Comparison of ENCODE assay signal across 10 cellular contexts in the genomic region with DNA sequence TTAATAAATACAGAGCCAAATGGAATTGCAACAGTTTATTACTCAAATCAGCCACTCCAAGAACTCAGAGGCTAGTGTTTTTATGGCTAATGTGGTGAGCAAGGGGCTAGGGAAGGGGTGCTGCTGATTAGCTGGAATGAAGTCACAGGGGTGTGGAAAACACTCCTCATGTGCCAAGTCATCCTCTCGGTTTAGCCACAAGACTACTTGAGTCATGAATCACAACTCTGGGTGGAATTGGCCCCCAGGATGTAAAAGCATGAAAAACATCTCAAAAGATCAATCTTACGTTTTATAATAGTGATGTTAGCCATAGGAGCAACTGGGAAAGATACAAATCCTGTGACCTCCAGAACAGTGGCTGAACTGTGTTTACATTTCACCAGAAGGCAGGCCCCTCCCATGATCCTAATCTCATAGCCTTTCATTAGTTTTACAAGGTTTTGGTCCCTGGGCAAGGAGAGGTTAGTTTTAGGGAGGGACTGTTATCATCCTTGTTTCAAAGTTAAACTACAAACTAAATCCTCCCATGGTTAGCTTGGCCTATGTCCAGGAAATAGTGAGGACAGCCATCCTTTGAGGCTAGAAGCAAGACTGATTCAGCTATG.
DNase-seq lines count a peak whose midpoint lies in the region; ATAC-seq and TF ChIP-seq lines count a peak whose summit lies in the region.
"Had no signal": no experiment of that assay in that cellular context is flagged by ENCODE, and none has a peak within 500 bp of the region (broad histone marks: within the 10 kb centered on the region; RNA-seq: fewer than 3 reads in every experiment).

No MANE protein-coding gene starts in this region.

- H3K27ac ChIP-seq in HEK293 (ENCODE audit: extremely low read depth, low read depth, low read length): no peak overlapping the region

- ATAC-seq in HG03139 (IDR thresholded peaks at IDR 0.05; ENCODE audit: unreplicated experiment): no peak

- no peaks in the 10 kb centered on the region for H3K36me3 ChIP-seq in HEK293 (ENCODE audit: control insufficient read depth in 2 of 2, insufficient read depth in 1 of 2, low read length in 2 of 2)

- CTCF ChIA-PET in HEK293 (lab: Yijun Ruan, JAX): no interaction called here

- in situ Hi-C loops in SK-MEL-5 (cut with HindIII; ENCODE audit: low pct_unique_long_range_greater_than_20kb, low sequenced_read_pairs): no loop called here

- TF ChIP-seq CTCF in HEK293 (tag by site-specific recombination; IDR thresholded peaks at IDR 0.05) (no peak), fibroblast of the aortic adventitia (IDR thresholded peaks at IDR 0.05; ENCODE audit: insufficient read depth, low read length) (no peak)

- POLR2A ChIA-PET in HEK293 (lab: Yijun Ruan, JAX): no interaction called here

- H3K9me3 ChIP-seq in HEK293 (ENCODE audit: control insufficient read depth, insufficient read depth, low read depth, low read length): no peaks in the 10 kb centered on the region

- H3K4me3 ChIP-seq in HEK293 (ENCODE audit: low read depth, low read length): no peak overlapping the region
- H3K4me3 ChIP-seq in fibroblast of the aortic adventitia (ENCODE audit: low read depth, low read length): no peak overlapping the region

- H3K4me1 ChIP-seq in HEK293 (ENCODE audit: control insufficient read depth, insufficient read depth, low read length): no peaks in the 10 kb centered on the region

- DNase-seq in SK-MEL-5 (ENCODE audit: low read depth, low spot score): peak; percentile 83
- peak; percentile 92 for DNase-seq in fibroblast of the aortic adventitia (ENCODE audit: low read depth)
- peak; percentile 54 for DNase-seq in smooth muscle cell of the brain vasculature (ENCODE audit: low read depth, low spot score)
- no peak for DNase-seq in activated naive CD4-positive, alpha-beta T cell treated with Interleukin-2 at 50 U/mL for 16 hours
- no peak for DNase-seq in superior temporal gyrus (ENCODE audit: extremely low spot score)
- DNase-seq: hypothalamus; NCI-H69; stimulated activated naive CD4-positive, alpha-beta T cell treated with Interleukin-2 at 50 U/mL for 16 hours had no signal

TF ChIP-seq in HEK293, 187 proteins besides CTCF, POLR2A, EP300 and RAD21:
- TF ChIP-seq ZNF654 (tag by site-specific recombination; IDR thresholded peaks at IDR 0.05; ENCODE audit: low read depth): no peak
- TF ChIP-seq TCF7L2 (IDR thresholded peaks at IDR 0.05; ENCODE audit: borderline replicate concordance, low read depth, low read length): peak; percentile 52; the same call in 1 of the 2 replicates
- peak; percentile 98; the same call in 1 of the 2 replicates for TF ChIP-seq TRIM28 (IDR thresholded peaks at IDR 0.05; ENCODE audit: borderline replicate concordance, low read length)
- TF ChIP-seq WT1 (tag by site-specific recombination; IDR thresholded peaks at IDR 0.05): 0 out of 2 replicates have a peak, but pooled peaks have one; percentile 32
- TF ChIP-seq, protein P1, sequence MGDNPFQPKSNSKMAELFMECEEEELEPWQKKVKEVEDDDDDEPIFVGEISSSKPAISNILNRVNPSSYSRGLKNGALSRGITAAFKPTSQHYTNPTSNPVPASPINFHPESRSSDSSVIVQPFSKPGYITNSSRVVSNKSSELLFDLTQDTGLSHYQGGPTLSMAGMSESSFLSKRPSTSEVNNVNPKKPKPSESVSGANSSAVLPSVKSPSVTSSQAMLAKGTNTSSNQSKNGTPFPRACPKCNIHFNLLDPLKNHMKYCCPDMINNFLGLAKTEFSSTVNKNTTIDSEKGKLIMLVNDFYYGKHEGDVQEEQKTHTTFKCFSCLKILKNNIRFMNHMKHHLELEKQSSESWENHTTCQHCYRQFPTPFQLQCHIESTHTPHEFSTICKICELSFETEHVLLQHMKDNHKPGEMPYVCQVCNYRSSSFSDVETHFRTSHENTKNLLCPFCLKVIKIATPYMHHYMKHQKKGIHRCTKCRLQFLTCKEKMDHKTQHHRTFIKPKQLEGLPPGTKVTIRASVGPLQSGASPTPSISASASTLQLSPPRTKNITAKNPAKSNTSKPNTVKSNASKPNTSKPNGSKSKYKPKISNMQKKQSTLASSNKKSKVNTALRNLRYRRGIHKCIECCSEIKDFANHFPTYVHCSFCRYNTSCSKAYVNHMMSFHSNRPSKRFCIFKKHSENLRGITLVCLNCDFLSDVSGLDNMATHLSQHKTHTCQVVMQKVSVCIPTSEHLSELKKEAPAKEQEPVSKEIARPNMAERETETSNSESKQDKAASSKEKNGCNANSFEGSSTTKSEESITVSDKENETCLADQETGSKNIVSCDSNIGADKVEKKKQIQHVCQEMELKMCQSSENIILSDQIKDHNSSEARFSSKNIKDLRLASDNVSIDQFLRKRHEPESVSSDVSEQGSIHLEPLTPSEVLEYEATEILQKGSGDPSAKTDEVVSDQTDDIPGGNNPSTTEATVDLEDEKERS (tag by site-specific recombination; IDR thresholded peaks at IDR 0.05): no peak
- TF ChIP-seq ZBTB17 (tag by site-specific recombination; IDR thresholded peaks at IDR 0.05): no peak
- peak; percentile 98 for TF ChIP-seq SETDB1 (IDR thresholded peaks at IDR 0.05; ENCODE audit: insufficient read length, low read length)

Comparison
In these comparisons a context has a peak if more than half of its experiments do, and no peak if none do; other contexts are left out.
1. DNase-seq: peak in SK-MEL-5 (single experiment), fibroblast of the aortic adventitia (single experiment) and smooth muscle cell of the brain vasculature (single experiment); none in activated naive CD4-positive, alpha-beta T cell treated with Interleukin-2 at 50 U/mL for 16 hours (single experiment) and superior temporal gyrus (single experiment).